In genomic region chr2:235024951-235025773, GRCh38 we compare ENCODE assay signal across 13 cellular contexts.
DNase-seq lines count a peak whose midpoint lies in the region; ATAC-seq, FAIRE-seq and TF ChIP-seq lines count a peak whose summit lies in the region.
"Had no signal": no experiment of that assay in that cellular context is flagged by ENCODE, and none has a peak within 500 bp of the region (broad histone marks: within the 10 kb centered on the region; RNA-seq: fewer than 3 reads in every experiment).

No MANE protein-coding gene starts in this region.

- peaks cover 13% of the 10 kb centered on the region for H3K9me1 ChIP-seq in keratinocyte (ENCODE audit: control insufficient read depth, extremely low read depth, insufficient read depth, low read length)

- peak overlapping the region; percentile 98 for H3K4me2 ChIP-seq in keratinocyte (ENCODE audit: control insufficient read depth, extremely low read depth, insufficient read depth, low read depth, low read length)
- H3K4me2 ChIP-seq: GM23338 had no signal

- TF ChIP-seq CTCF in keratinocyte (optimal IDR thresholded peaks at IDR 0.05 in 1 of 3, IDR thresholded peaks at IDR 0.05 in 1 of 3, conservative IDR thresholded peaks at IDR 0.05 in 1 of 3; ENCODE audit: extremely low read depth in 1 of 3, insufficient read depth in 2 of 3, low read length in 3 of 3) (no peak), stomach (IDR thresholded peaks at IDR 0.05) (no peak)

- H4K20me1 ChIP-seq in keratinocyte (ENCODE audit: control insufficient read depth, extremely low read depth, insufficient read depth, low read length), result no peaks in the 10 kb centered on the region

- H3K4me3 ChIP-seq in keratinocyte (ENCODE audit: control insufficient read depth in 2 of 3, extremely low read depth in 1 of 3, insufficient read depth in 2 of 3, low read depth in 1 of 3, low read length in 3 of 3) (peak overlapping the region in 1 of 3 experiments; percentile 55), stomach (no peak overlapping the region)
- H3K4me3 ChIP-seq: GM23338, lung had no signal

- peak; percentile 60 for FAIRE-seq in keratinocyte (lab: Jason Lieb, UNC)

- DNase-seq in NCI-H1694 (lab: John Stamatoyannopoulos, UW), result peak; percentile 74
- peak; percentile 81 for DNase-seq in cerebellum (ENCODE audit: low spot score)
- no peak for DNase-seq in keratinocyte (ENCODE audit: low read depth, low spot score)
- DNase-seq in stomach, result no peak
- DNase-seq in NCI-H510A (lab: John Stamatoyannopoulos, UW), result no peak
- DNase-seq: activated T-cell treated with anti-CD3 and anti-CD28 coated beads, Interleukin-2, amount 50 U/mL, for 24 hours; effector memory CD4-positive, alpha-beta T cell; NCI-H1092 had no signal

- H3K79me2 ChIP-seq in keratinocyte (ENCODE audit: control insufficient read depth, insufficient read depth, low read length), result peaks cover 38% of the 10 kb centered on the region

- H3K4me1 ChIP-seq in keratinocyte (ENCODE audit: control insufficient read depth, extremely low read depth, insufficient read depth, low read length) (peaks cover 78% of the 10 kb centered on the region), stomach (peaks cover 28 to 61% (median 49%) of the 10 kb centered on the region in 4 donors)

- intact Hi-C loops in stomach (cut with DNase I; ENCODE audit: low total_unique reads), result no loop called here

- ATAC-seq in GM18907 (IDR thresholded peaks at IDR 0.05; ENCODE audit: unreplicated experiment) (no peak), GM18909 (IDR thresholded peaks at IDR 0.05; ENCODE audit: poor library complexity, unreplicated experiment) (no peak)
- ATAC-seq: activated CD4-positive, CD25-positive, alpha-beta regulatory T cell treated with anti-CD3 and anti-CD28 coated beads, Interleukin-2, amount 50 U/mL, for 24 hours; GM23338 had no signal

- no peak for TF ChIP-seq POLR2A in stomach (IDR thresholded peaks at IDR 0.05)

- H3K36me3 ChIP-seq in keratinocyte (ENCODE audit: control insufficient read depth in 2 of 2, extremely low read depth in 1 of 2, insufficient read depth in 2 of 2, low read length in 2 of 2), result peaks cover 0 to 7% of the 10 kb centered on the region in 2 experiments
- H3K36me3 ChIP-seq in stomach, result no peaks in the 10 kb centered on the region

- H3K27me3 ChIP-seq in keratinocyte (ENCODE audit: control insufficient read depth, extremely low read depth, insufficient read depth, low read length) (no peaks in the 10 kb centered on the region), stomach (no peaks in the 10 kb centered on the region)

- H3K27ac ChIP-seq in keratinocyte (ENCODE audit: control insufficient read depth, insufficient read depth, low read length), result peak overlapping the region; percentile 100
- H3K27ac ChIP-seq in stomach, result peak overlapping the region in 3 of 5 donors; percentile 47 to 73 (median 55)

- TF ChIP-seq EP300 in stomach (IDR thresholded peaks at IDR 0.05), result no peak

- H3K9me3 ChIP-seq in keratinocyte (ENCODE audit: control insufficient read depth, low read depth, low read length), result no peaks in the 10 kb centered on the region
- H3K9me3 ChIP-seq in stomach, result no peaks in the 10 kb centered on the region

- H3K9ac ChIP-seq in keratinocyte (ENCODE audit: control insufficient read depth, extremely low read depth, insufficient read depth, low read length), result peak overlapping the region; percentile 94

- H2AFZ ChIP-seq in keratinocyte (ENCODE audit: control insufficient read depth, low read length), result no peak overlapping the region
- H2AFZ ChIP-seq: GM23338 had no signal

- dilution Hi-C loops in keratinocyte (cut with MboI; ENCODE audit: extremely low pct_ligation_motif_present, low sequenced_read_pairs), result no loop called here

- WGBS in stomach, 5 donors, result 67 to 82% (median 67%) methylated on average over 19 to 20 of the region's 20 CpGs

Comparison
In these comparisons a context has a peak if more than half of its experiments do, and no peak if none do; other contexts are left out.
1. DNase-seq: peak in NCI-H1694 (single experiment) and cerebellum (single experiment); none in keratinocyte (single experiment), stomach (single experiment) and NCI-H510A (single experiment).